In genomic region chr17:43694081-43694870, GRCh38 we compare ENCODE assay signal across 9 cellular contexts. TPM values are rescaled to one million over a fixed set of nuclear protein-coding genes. Genes with fewer than 3 reads are reported as not detected.
DNase-seq lines count a peak whose midpoint lies in the region; ATAC-seq and TF ChIP-seq lines count a peak whose summit lies in the region.
"Had no signal": no experiment of that assay in that cellular context is flagged by ENCODE, and none has a peak within 500 bp of the region (broad histone marks: within the 10 kb centered on the region; RNA-seq: fewer than 3 reads in every experiment).

No MANE protein-coding gene starts in this region.

- H3K4me3 Mint-ChIP-seq in T-helper 17 cell, result no peak overlapping the region

- TF ChIP-seq CTCF in right atrium auricular region (IDR thresholded peaks at IDR 0.05), result peak; percentile 84 to 96

- peak; percentile 95 for ATAC-seq in T-helper 17 cell
- no peak for ATAC-seq in HG03439 (IDR thresholded peaks at IDR 0.05; ENCODE audit: unreplicated experiment)

- H3K27me3 Mint-ChIP-seq in T-helper 17 cell, result peaks cover 25% of the 10 kb centered on the region

- no peaks in the 10 kb centered on the region for H3K36me3 ChIP-seq in right atrium auricular region
- H3K36me3 ChIP-seq: BLaER1 had no signal

- H3K9me3 ChIP-seq in T-helper 17 cell (ENCODE audit: control insufficient read depth, low read length, poor library complexity, severe bottlenecking) (no peaks in the 10 kb centered on the region), right atrium auricular region (no peaks in the 10 kb centered on the region)
- H3K9me3 ChIP-seq: BLaER1 had no signal

- H3K36me3 Mint-ChIP-seq in T-helper 17 cell (ENCODE audit: low read depth), result no peaks in the 10 kb centered on the region

- no peak overlapping the region for H3K4me3 ChIP-seq in right atrium auricular region
- H3K4me3 ChIP-seq: BLaER1 had no signal

- no peak overlapping the region for H3K27ac Mint-ChIP-seq in T-helper 17 cell

- H3K27me3 ChIP-seq in right atrium auricular region, result no peaks in the 10 kb centered on the region
- H3K27me3 ChIP-seq: BLaER1 had no signal

- peak; percentile 77 for DNase-seq in SIG-M5 treated with dmso at 0.1 percent for 504 hours (lab: John Stamatoyannopoulos, UW; ENCODE audit: unreplicated experiment)
- DNase-seq in SIG-M5 (lab: John Stamatoyannopoulos, UW), result no peak
- DNase-seq in NCI-H146 treated with DMSO at 0.1 percent for 48 hours (lab: John Stamatoyannopoulos, UW; ENCODE audit: unreplicated experiment), result peak; percentile 23
- DNase-seq in T-helper 17 cell, result peak; percentile 38 to 68 (median 53)
- DNase-seq in amniotic stem cell (lab: John Stamatoyannopoulos, UW), result peak; percentile 17
- peak; percentile 67 for DNase-seq in right atrium auricular region (ENCODE audit: low spot score)
- DNase-seq in retina, result peak; percentile 87

- H3K4me1 Mint-ChIP-seq in T-helper 17 cell, result peaks cover 3% of the 10 kb centered on the region

- H3K4me1 ChIP-seq in right atrium auricular region, result peaks cover 0 to 15% of the 10 kb centered on the region in 2 donors

- H3K27ac ChIP-seq in right atrium auricular region, result no peak overlapping the region
- H3K27ac ChIP-seq: BLaER1 had no signal

RNA-seq across cellular contexts. Expression of gene MEOX1, which starts 32.6 kb away (rescaled TPM):
- total RNA-seq in T-helper 17 cell, result 1 to 10 TPM; 5.5 to 6.0 TPM
- 10 to 100 TPM in 1 of 2 donors, 1 to 10 TPM in 1; 3.9 to 13.8 TPM for total RNA-seq in right atrium auricular region
